In the genomic region with DNA sequence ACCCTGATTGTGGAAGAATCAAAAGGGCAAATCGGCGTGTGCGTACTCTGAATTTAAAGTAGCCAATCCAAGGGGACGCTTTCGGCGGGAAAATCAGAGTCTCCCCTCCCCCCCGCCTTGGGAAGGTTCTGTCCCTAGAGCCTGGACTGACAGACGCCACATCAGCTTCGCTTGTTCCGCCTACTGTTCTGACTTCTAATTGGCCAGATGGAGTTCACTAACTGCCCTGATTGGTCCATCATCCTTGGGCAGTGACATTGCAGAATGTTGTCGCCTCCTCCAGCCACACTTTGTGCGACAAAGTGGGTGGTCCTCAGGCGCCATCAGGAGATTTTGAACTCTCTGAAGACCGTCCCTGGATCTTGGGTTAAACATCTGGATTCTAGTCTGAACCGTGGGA, we compare ENCODE assay signal across 4 cellular contexts. TPM values are rescaled to one million over a fixed set of nuclear protein-coding genes. Genes with fewer than 3 reads are reported as not detected.
"Had no signal": no experiment of that assay in that cellular context is flagged by ENCODE, and none has a peak within 500 bp of the region (broad histone marks: within the 10 kb centered on the region; RNA-seq: fewer than 3 reads in every experiment).

A gene with protein sequence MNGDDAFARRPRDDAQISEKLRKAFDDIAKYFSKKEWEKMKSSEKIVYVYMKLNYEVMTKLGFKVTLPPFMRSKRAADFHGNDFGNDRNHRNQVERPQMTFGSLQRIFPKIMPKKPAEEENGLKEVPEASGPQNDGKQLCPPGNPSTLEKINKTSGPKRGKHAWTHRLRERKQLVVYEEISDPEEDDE (minus strand): TSS at position 101 of the 400 bp plus-strand sequence. CDS start 588 bp downstream, outside the sequence.

RNA-seq across cellular contexts. Expression of the gene that starts here (rescaled TPM):
- total RNA-seq: LHCN-M2, M059J, MCF 10A, NCI-H460 had no signal
